ENCODE assay signal across 25 cellular contexts in genomic region chr17:3610523-3610922, GRCh38.
"Had no signal": no experiment of that assay in that cellular context is flagged by ENCODE, and none has a peak within 500 bp of the region (broad histone marks: within the 10 kb centered on the region; RNA-seq: fewer than 3 reads in every experiment).

No MANE protein-coding gene starts in this region.

- H3K4me1 ChIP-seq: adrenal gland, body of pancreas, colonic mucosa, heart left ventricle had no signal

- H3K27me3 ChIP-seq: adrenal gland, body of pancreas, colonic mucosa, dorsolateral prefrontal cortex, heart left ventricle had no signal

- DNase-seq: activated CD4-positive, alpha-beta T cell treated with anti-CD3 and anti-CD28 coated beads for 48 hours; activated CD4-positive, alpha-beta T cell treated with anti-CD3 and anti-CD28 coated beads, Interleukin-2, amount 50 U/mL, for 1 hour; activated CD4-positive, alpha-beta T cell treated with anti-CD3 and anti-CD28 coated beads, Interleukin-2, amount 50 U/mL, for 48 hours; activated CD4-positive, CD25-positive, alpha-beta regulatory T cell; activated CD4-positive, CD25-positive, alpha-beta regulatory T cell treated with anti-CD3 and anti-CD28 coated beads, Interleukin-2, amount 50 U/mL, for 72 hours; activated CD8-positive, alpha-beta memory T cell treated with anti-CD3 and anti-CD28 coated beads for 24 hours; activated CD8-positive, alpha-beta T cell treated with anti-CD3 and anti-CD28 coated beads for 36 hours; activated effector memory CD4-positive, alpha-beta T cell treated with anti-CD3 and anti-CD28 coated beads, Interleukin-2, amount 50 U/mL, for 16 hours; activated naive CD4-positive, alpha-beta T cell treated with anti-CD3 and anti-CD28 coated beads for 36 hours; activated naive CD8-positive, alpha-beta T cell treated with anti-CD3 and anti-CD28 coated beads for 36 hours; activated naive CD8-positive, alpha-beta T cell treated with anti-CD3 and anti-CD28 coated beads, Interleukin-2, amount 50 U/mL, for 24 hours; activated T-cell treated with anti-CD3 and anti-CD28 coated beads, Interleukin-2, amount 50 U/mL, for 4 hours; adrenal gland; amygdala; body of pancreas; central memory CD4-positive, alpha-beta T cell; cerebellar nuclear complex; colonic mucosa; dorsolateral prefrontal cortex; effector memory CD4-positive, alpha-beta T cell; endodermal cell; foreskin fibroblast; heart left ventricle; T-helper 2 cell had no signal

- ATAC-seq: activated CD8-positive, alpha-beta T cell treated with anti-CD3 and anti-CD28 coated beads for 36 hours; activated naive CD8-positive, alpha-beta T cell treated with anti-CD3 and anti-CD28 coated beads, Interleukin-2, amount 50 U/mL, for 24 hours; activated T-cell treated with anti-CD3 and anti-CD28 coated beads, Interleukin-2, amount 50 U/mL, for 4 hours; body of pancreas; esophagus mucosa had no signal

- H3K27ac ChIP-seq: adrenal gland, body of pancreas, colonic mucosa, heart left ventricle had no signal

- H3K4me3 ChIP-seq: adrenal gland, body of pancreas, colonic mucosa, dorsolateral prefrontal cortex, heart left ventricle had no signal

- H3K9me3 ChIP-seq: adrenal gland, body of pancreas, colonic mucosa, heart left ventricle had no signal
